In the genomic region with DNA sequence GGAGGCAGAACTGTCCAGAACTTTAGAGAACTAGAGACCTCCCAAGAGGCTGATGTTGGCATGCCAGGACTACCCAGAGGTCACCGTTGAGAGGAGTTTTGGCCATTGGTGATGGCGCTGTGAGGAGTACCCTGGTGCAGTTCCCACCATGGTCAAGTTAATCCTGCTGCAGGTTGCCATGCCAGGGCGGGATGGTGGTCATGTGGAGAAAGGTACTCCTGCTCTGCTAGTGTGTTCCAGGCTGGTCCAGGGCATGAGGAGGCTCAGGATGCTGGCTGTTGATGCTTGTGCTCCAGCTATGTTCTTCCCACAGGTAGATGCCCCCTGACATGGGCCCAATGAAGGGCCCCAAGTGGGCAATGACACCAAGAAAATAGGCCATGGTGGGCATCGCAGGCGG, we compare ENCODE assay signal across 35 cellular contexts. TPM values are rescaled to one million over a fixed set of nuclear protein-coding genes. Genes with fewer than 3 reads are reported as not detected.
"Had no signal": no experiment of that assay in that cellular context is flagged by ENCODE, and none has a peak within 500 bp of the region (broad histone marks: within the 10 kb centered on the region; RNA-seq: fewer than 3 reads in every experiment).

No MANE protein-coding gene starts in this region.

- ATAC-seq: activated CD4-positive, CD25-positive, alpha-beta regulatory T cell treated with anti-CD3 and anti-CD28 coated beads, Interleukin-2, amount 50 U/mL, for 24 hours; activated CD8-positive, alpha-beta memory T cell treated with anti-CD3 and anti-CD28 coated beads, Interleukin-2, amount 10 ng/mL, durations not matched to agents 7 days and 5 days; activated CD8-positive, alpha-beta T cell treated with anti-CD3 and anti-CD28 coated beads, Interleukin-2, amount 10 ng/mL, durations not matched to agents 7 days and 5 days; activated T-cell treated with anti-CD3 and anti-CD28 coated beads, Interleukin-2, amount 50 U/mL, for 4 hours; activated T-helper 17 cell treated with anti-CD3 and anti-CD28 coated beads, Interleukin-2, amount 50 U/mL, for 72 hours; gastroesophageal sphincter; heart right ventricle; WTC11 had no signal

- DNase-seq: activated CD4-positive, alpha-beta T cell treated with anti-CD3 and anti-CD28 coated beads for 48 hours; activated CD4-positive, alpha-beta T cell treated with anti-CD3 and anti-CD28 coated beads, Interleukin-2, amount 50 U/mL, for 1 hour; activated CD4-positive, alpha-beta T cell treated with anti-CD3 and anti-CD28 coated beads, Interleukin-2, amount 50 U/mL, for 48 hours; activated CD8-positive, alpha-beta memory T cell treated with anti-CD3 and anti-CD28 coated beads, Interleukin-2, amount 10 ng/mL, durations not matched to agents 7 days and 5 days; activated CD8-positive, alpha-beta memory T cell treated with anti-CD3 and anti-CD28 coated beads, Interleukin-2, amount 50 U/mL, for 4 hours; activated CD8-positive, alpha-beta T cell treated with anti-CD3 and anti-CD28 coated beads, Interleukin-2, amount 10 ng/mL, durations not matched to agents 7 days and 5 days; activated effector memory CD4-positive, alpha-beta T cell treated with Interleukin-2 at 50 U/mL for 16 hours; activated gamma-delta T cell treated with Interleukin-2 at 50 U/mL for 16 hours; activated naive CD4-positive, alpha-beta T cell treated with anti-CD3 and anti-CD28 coated beads, Interleukin-2, amount 50 U/mL, for 16 hours; activated naive CD4-positive, alpha-beta T cell treated with Interleukin-2 at 50 U/mL for 16 hours; activated T-cell treated with anti-CD3 and anti-CD28 coated beads, Interleukin-2, amount 50 U/mL, for 4 hours; amniotic stem cell; anterior cingulate cortex; brain microvascular endothelial cell; colonic mucosa; effector CD8-positive, alpha-beta T cell; esophagus squamous epithelium; foreskin melanocyte; heart right ventricle; T-helper 2 cell had no signal

- H3K27me3 Mint-ChIP-seq: activated CD8-positive, alpha-beta memory T cell treated with anti-CD3 and anti-CD28 coated beads, Interleukin-2, amount 10 ng/mL, durations not matched to agents 7 days and 5 days; activated naive CD8-positive, alpha-beta T cell; activated T-helper 17 cell treated with anti-CD3 and anti-CD28 coated beads, Interleukin-2, amount 50 U/mL, for 72 hours had no signal

- H3K36me3 Mint-ChIP-seq: activated CD8-positive, alpha-beta memory T cell treated with anti-CD3 and anti-CD28 coated beads, Interleukin-2, amount 10 ng/mL, durations not matched to agents 7 days and 5 days; activated naive CD8-positive, alpha-beta T cell; WTC11 had no signal

- H3K4me3 Mint-ChIP-seq: activated CD8-positive, alpha-beta memory T cell treated with anti-CD3 and anti-CD28 coated beads, Interleukin-2, amount 10 ng/mL, durations not matched to agents 7 days and 5 days; activated CD8-positive, alpha-beta T cell treated with anti-CD3 and anti-CD28 coated beads, Interleukin-2, amount 10 ng/mL, durations not matched to agents 7 days and 5 days; activated naive CD8-positive, alpha-beta T cell; activated T-cell treated with anti-CD3 and anti-CD28 coated beads, Interleukin-2, amount 50 U/mL, for 4 hours; activated T-helper 17 cell treated with anti-CD3 and anti-CD28 coated beads, Interleukin-2, amount 50 U/mL, for 72 hours; WTC11 had no signal

- H3K27me3 ChIP-seq: brain microvascular endothelial cell, colonic mucosa, esophagus squamous epithelium, gastroesophageal sphincter, heart right ventricle, hepatocyte had no signal

- H3K9me3 Mint-ChIP-seq: activated T-cell treated with anti-CD3 and anti-CD28 coated beads, Interleukin-2, amount 50 U/mL, for 4 hours; activated T-helper 17 cell treated with anti-CD3 and anti-CD28 coated beads, Interleukin-2, amount 50 U/mL, for 72 hours; WTC11 had no signal

- H3K4me3 ChIP-seq: colonic mucosa, esophagus squamous epithelium, gastroesophageal sphincter, heart right ventricle, hepatocyte had no signal

- H3K27ac Mint-ChIP-seq: activated CD8-positive, alpha-beta memory T cell treated with anti-CD3 and anti-CD28 coated beads, Interleukin-2, amount 10 ng/mL, durations not matched to agents 7 days and 5 days; activated CD8-positive, alpha-beta T cell treated with anti-CD3 and anti-CD28 coated beads, Interleukin-2, amount 10 ng/mL, durations not matched to agents 7 days and 5 days; activated naive CD8-positive, alpha-beta T cell; activated T-helper 17 cell treated with anti-CD3 and anti-CD28 coated beads, Interleukin-2, amount 50 U/mL, for 72 hours; WTC11 had no signal

- H3K36me3 ChIP-seq: brain microvascular endothelial cell, colonic mucosa, esophagus squamous epithelium, heart right ventricle had no signal

- H3K4me1 Mint-ChIP-seq: activated CD8-positive, alpha-beta memory T cell treated with anti-CD3 and anti-CD28 coated beads, Interleukin-2, amount 10 ng/mL, durations not matched to agents 7 days and 5 days; activated T-helper 17 cell treated with anti-CD3 and anti-CD28 coated beads, Interleukin-2, amount 50 U/mL, for 72 hours had no signal

- FAIRE-seq: astrocyte, endometrium, endothelial cell of umbilical vein had no signal

RNA-seq across cellular contexts. Expression of a gene that starts 50.4 kb away (rescaled TPM):
- total RNA-seq: activated CD8-positive, alpha-beta memory T cell treated with anti-CD3 and anti-CD28 coated beads for 36 hours; activated CD8-positive, alpha-beta memory T cell treated with anti-CD3 and anti-CD28 coated beads, Interleukin-2, amount 10 ng/mL, durations not matched to agents 7 days and 5 days; activated CD8-positive, alpha-beta T cell treated with anti-CD3 and anti-CD28 coated beads, Interleukin-2, amount 10 ng/mL, durations not matched to agents 7 days and 5 days; activated T-cell treated with anti-CD3 and anti-CD28 coated beads, Interleukin-2, amount 50 U/mL, for 4 hours; activated T-helper 17 cell treated with anti-CD3 and anti-CD28 coated beads, Interleukin-2, amount 50 U/mL, for 72 hours; astrocyte; dermis microvascular lymphatic vessel endothelial cell; endothelial cell of umbilical vein; esophagus squamous epithelium; fibroblast of lung; fibroblast of villous mesenchyme; glomerular endothelial cell; heart right ventricle; T-helper 1 cell treated with Interleukin-12 subunit alpha and Interleukin-12 subunit beta and Interleukin-4 antibody, amounts not matched to agents 30 ng/mL and 1 ng/mL, for 36 hours had no signal
